In genomic region chr12:102444093-102444492, GRCh38 we compare ENCODE assay signal across 27 cellular contexts.
"Had no signal": no experiment of that assay in that cellular context is flagged by ENCODE, and none has a peak within 500 bp of the region (broad histone marks: within the 10 kb centered on the region; RNA-seq: fewer than 3 reads in every experiment).

No MANE protein-coding gene starts in this region.

- H3K27me3 ChIP-seq: stomach, suprapubic skin, testis, thyroid gland, tibial artery, tibial nerve, transverse colon, upper lobe of left lung, upper lobe of right lung, uterus, vagina had no signal

- H3K27ac ChIP-seq: stomach, suprapubic skin, testis, thoracic aorta, thyroid gland, tibial artery, tibial nerve, transverse colon, upper lobe of left lung, upper lobe of right lung, uterus, vagina had no signal

- FAIRE-seq: urothelium cell line had no signal

- H3K36me3 ChIP-seq: stomach, suprapubic skin, thoracic aorta, thyroid gland, tibial artery, tibial nerve, transverse colon, upper lobe of left lung, upper lobe of right lung, uterus, vagina had no signal

- H3K9me3 ChIP-seq: stomach, suprapubic skin, testis, thoracic aorta, thyroid gland, tibial artery, tibial nerve, transverse colon, upper lobe of left lung, upper lobe of right lung, uterus, vagina had no signal

- ATAC-seq: stimulated activated effector memory CD8-positive, alpha-beta T cell treated with anti-CD3 and anti-CD28 coated beads, Interleukin-12 subunit alpha, Interleukin-12 subunit beta, amount 100 ng/mL, for 72 hours; stimulated activated memory B cell treated with anti-CD40 and anti-IgM and Interleukin-4, amounts not matched to agents 10 μg/mL and 1 μg/mL and 100 μg/mL, for 72 hours; stimulated activated naive B cell treated with anti-CD40 and anti-IgM and Interleukin-4, amounts not matched to agents 10 μg/mL and 1 μg/mL and 100 μg/mL, for 72 hours; stimulated activated naive CD8-positive, alpha-beta T cell treated with anti-CD3 and anti-CD28 coated beads, Interleukin-15, amount 100 ng/mL, for 72 hours; stimulated activated naive CD8-positive, alpha-beta T cell treated with anti-CD3 and anti-CD28 coated beads, Interleukin-15, Interleukin-2, amounts not matched to agents 100 U/mL and 50 U/mL, for 24 hours; upper lobe of right lung had no signal

- H3K4me3 ChIP-seq: stomach, suprapubic skin, testis, thoracic aorta, thyroid gland, tibial artery, tibial nerve, transverse colon, upper lobe of left lung, upper lobe of right lung, uterus, vagina had no signal

- DNase-seq: stimulated activated CD4-positive, alpha-beta T cell treated with anti-CD3 and anti-CD28 coated beads, Interleukin-2, amount 100 ng/mL, for 48 hours; stimulated activated CD4-positive, alpha-beta T cell treated with anti-CD3 and anti-CD28 coated beads, Interleukin-4, amount 100 ng/mL, for 1 hour; stimulated activated CD4-positive, alpha-beta T cell treated with anti-CD3 and anti-CD28 coated beads, Interleukin-4, amount 100 ng/mL, for 24 hours; stimulated activated CD4-positive, alpha-beta T cell treated with anti-CD3 and anti-CD28 coated beads, Interleukin-4, amount 100 ng/mL, for 4 hours; stimulated activated CD8-positive, alpha-beta memory T cell treated with anti-CD3 and anti-CD28 coated beads, Interleukin-4, amount 100 ng/mL, for 48 hours; stimulated activated naive B cell treated with anti-CD40 and anti-IgM and Interleukin-4, amounts not matched to agents 10 μg/mL and 1 μg/mL and 100 μg/mL, for 72 hours; stimulated activated naive CD4-positive, alpha-beta T cell; stimulated activated naive CD4-positive, alpha-beta T cell treated with Interleukin-2 at 50 U/mL for 16 hours; stimulated activated naive CD8-positive, alpha-beta T cell treated with anti-CD3 and anti-CD28 coated beads, Interleukin-15, amount 100 ng/mL, for 72 hours; stimulated activated naive CD8-positive, alpha-beta T cell treated with anti-CD3 and anti-CD28 coated beads, Interleukin-15, Interleukin-2, amounts not matched to agents 100 U/mL and 50 U/mL, for 24 hours; stomach; substantia nigra; testis; thyroid gland; tibial artery; transverse colon; trophoblast cell; upper lobe of left lung; upper lobe of right lung; uterus had no signal

- H3K4me1 ChIP-seq: stomach, suprapubic skin, tibial artery, transverse colon, upper lobe of left lung, upper lobe of right lung, uterus had no signal
